25 cellular contexts compared by ENCODE assay signal in genomic region chr2:197148401-197148800, GRCh38.
A peak's percentile ranks its signal among the peaks of the same experiment; 100 is the strongest.
DNase-seq lines count a peak whose midpoint lies in the region; ATAC-seq and TF ChIP-seq lines count a peak whose summit lies in the region.
"Had no signal": no experiment of that assay in that cellular context is flagged by ENCODE, and none has a peak within 500 bp of the region (broad histone marks: within the 10 kb centered on the region; RNA-seq: fewer than 3 reads in every experiment).

No MANE protein-coding gene starts in this region.

- H3K4me1 Mint-ChIP-seq in activated T-cell treated with anti-CD3 and anti-CD28 coated beads, Interleukin-2, amount 50 U/mL, for 24 hours (ENCODE audit: low read depth), result peaks cover 83% of the 10 kb centered on the region
- peaks cover 81% of the 10 kb centered on the region for H3K4me1 Mint-ChIP-seq in central memory CD8-positive, alpha-beta T cell
- H3K4me1 Mint-ChIP-seq in stimulated activated naive B cell treated with anti-CD40 and anti-IgM and Interleukin-4, amounts not matched to agents 10 μg/mL and 1 μg/mL and 100 μg/mL, for 72 hours, result peaks cover 47 to 83% of the 10 kb centered on the region in 2 donors

- peaks cover 48% of the 10 kb centered on the region for H3K36me3 Mint-ChIP-seq in activated T-cell treated with anti-CD3 and anti-CD28 coated beads, Interleukin-2, amount 50 U/mL, for 24 hours (ENCODE audit: low read depth)
- H3K36me3 Mint-ChIP-seq in central memory CD8-positive, alpha-beta T cell (ENCODE audit: insufficient read depth), result peaks cover 24% of the 10 kb centered on the region
- H3K36me3 Mint-ChIP-seq in stimulated activated naive B cell treated with anti-CD40 and anti-IgM and Interleukin-4, amounts not matched to agents 10 μg/mL and 1 μg/mL and 100 μg/mL, for 72 hours, result peaks cover 19 to 48% of the 10 kb centered on the region in 2 donors

- no peak for TF ChIP-seq CTCF in OCI-LY1 (IDR thresholded peaks at IDR 0.05; ENCODE audit: low read length)

- H3K9ac ChIP-seq in OCI-LY1 (ENCODE audit: low read length), result no peak overlapping the region

- H3K79me2 ChIP-seq in OCI-LY1 (ENCODE audit: insufficient read depth, low read length), result 0 out of 2 replicates have a peak, but pooled peaks cover 4% of the 10 kb centered on the region

- H3F3A ChIP-seq in OCI-LY1 (ENCODE audit: insufficient read depth, low read length), result peaks cover 13% of the 10 kb centered on the region

- H3K4me3 Mint-ChIP-seq in activated T-cell treated with anti-CD3 and anti-CD28 coated beads, Interleukin-2, amount 50 U/mL, for 24 hours, result no peak overlapping the region
- H3K4me3 Mint-ChIP-seq in central memory CD8-positive, alpha-beta T cell, result no peak overlapping the region
- H3K4me3 Mint-ChIP-seq in stimulated activated naive B cell treated with anti-CD40 and anti-IgM and Interleukin-4, amounts not matched to agents 10 μg/mL and 1 μg/mL and 100 μg/mL, for 72 hours, result no peak overlapping the region
- H3K4me3 Mint-ChIP-seq: activated CD4-positive, alpha-beta T cell treated with anti-CD3 and anti-CD28 coated beads, Interleukin-2, amount 10 ng/mL, durations not matched to agents 7 days and 5 days; activated naive CD4-positive, alpha-beta T cell treated with anti-CD3 and anti-CD28 coated beads for 36 hours; GM23338; HFFc6; neural crest cell had no signal

- no peak overlapping the region for H3K4me3 ChIP-seq in OCI-LY1 (ENCODE audit: low read depth, low read length, poor library complexity, severe bottlenecking)
- H3K4me3 ChIP-seq: GM23338, lower lobe of right lung, mucosa of descending colon, ovary, upper lobe of left lung had no signal

- H4K20me1 ChIP-seq in OCI-LY1 (ENCODE audit: insufficient read depth, low read length), result no peaks in the 10 kb centered on the region

- peaks cover 16% of the 10 kb centered on the region; the same call in 1 of the 2 replicates for H3K36me3 ChIP-seq in OCI-LY1 (ENCODE audit: insufficient read depth, low read length)
- H3K36me3 ChIP-seq: lower lobe of right lung, ovary, upper lobe of left lung had no signal

- H3K27me3 Mint-ChIP-seq in activated T-cell treated with anti-CD3 and anti-CD28 coated beads, Interleukin-2, amount 50 U/mL, for 24 hours, result no peaks in the 10 kb centered on the region
- H3K27me3 Mint-ChIP-seq in central memory CD8-positive, alpha-beta T cell, result no peaks in the 10 kb centered on the region
- no peaks in the 10 kb centered on the region for H3K27me3 Mint-ChIP-seq in stimulated activated naive B cell treated with anti-CD40 and anti-IgM and Interleukin-4, amounts not matched to agents 10 μg/mL and 1 μg/mL and 100 μg/mL, for 72 hours
- H3K27me3 Mint-ChIP-seq: activated CD4-positive, alpha-beta T cell treated with anti-CD3 and anti-CD28 coated beads, Interleukin-2, amount 10 ng/mL, durations not matched to agents 7 days and 5 days; IgD-negative memory B cell had no signal

- no peak overlapping the region for H3K4me2 ChIP-seq in OCI-LY1 (ENCODE audit: low read length)
- H3K4me2 ChIP-seq: GM23338 had no signal

- H3K9me3 ChIP-seq in OCI-LY1 (ENCODE audit: low read length), result no peaks in the 10 kb centered on the region
- H3K9me3 ChIP-seq: lower lobe of right lung, mucosa of descending colon, ovary, upper lobe of left lung had no signal

- no peak for ATAC-seq in central memory CD8-positive, alpha-beta T cell (replicated peaks; ENCODE audit: extremely low read depth, poor library complexity, severe bottlenecking)
- no peak for ATAC-seq in stimulated activated naive B cell treated with anti-CD40 and anti-IgM and Interleukin-4, amounts not matched to agents 10 μg/mL and 1 μg/mL and 100 μg/mL, for 72 hours (replicated peaks)
- ATAC-seq in GM18511 (IDR thresholded peaks at IDR 0.05; ENCODE audit: unreplicated experiment) (no peak), HG02610 (IDR thresholded peaks at IDR 0.05; ENCODE audit: unreplicated experiment) (no peak)
- ATAC-seq: GM23338, lower lobe of right lung had no signal

- H3K9me2 ChIP-seq in OCI-LY1 (ENCODE audit: low read depth, low read length), result no peaks in the 10 kb centered on the region

- H2AFZ ChIP-seq in OCI-LY1 (ENCODE audit: low read length), result no peak overlapping the region
- H2AFZ ChIP-seq: GM23338 had no signal

- peak overlapping the region; percentile 100 for H3K27ac ChIP-seq in OCI-LY1 (ENCODE audit: low read depth, low read length, poor library complexity, severe bottlenecking)
- H3K27ac ChIP-seq: lower lobe of right lung, ovary, upper lobe of left lung had no signal

- no peaks in the 10 kb centered on the region for H3K9me3 Mint-ChIP-seq in activated T-cell treated with anti-CD3 and anti-CD28 coated beads, Interleukin-2, amount 50 U/mL, for 24 hours
- H3K9me3 Mint-ChIP-seq in central memory CD8-positive, alpha-beta T cell, result no peaks in the 10 kb centered on the region
- peaks cover 3 to 4% of the 10 kb centered on the region in 2 donors for H3K9me3 Mint-ChIP-seq in stimulated activated naive B cell treated with anti-CD40 and anti-IgM and Interleukin-4, amounts not matched to agents 10 μg/mL and 1 μg/mL and 100 μg/mL, for 72 hours
- H3K9me3 Mint-ChIP-seq: activated CD4-positive, alpha-beta T cell treated with anti-CD3 and anti-CD28 coated beads, Interleukin-2, amount 10 ng/mL, durations not matched to agents 7 days and 5 days; activated naive CD4-positive, alpha-beta T cell treated with anti-CD3 and anti-CD28 coated beads for 36 hours; GM23338; HFFc6; IgD-negative memory B cell had no signal

- peak overlapping the region; percentile 86 for H3K27ac Mint-ChIP-seq in activated T-cell treated with anti-CD3 and anti-CD28 coated beads, Interleukin-2, amount 50 U/mL, for 24 hours
- H3K27ac Mint-ChIP-seq in central memory CD8-positive, alpha-beta T cell (ENCODE audit: low read depth), result peak overlapping the region; percentile 36
- H3K27ac Mint-ChIP-seq in stimulated activated naive B cell treated with anti-CD40 and anti-IgM and Interleukin-4, amounts not matched to agents 10 μg/mL and 1 μg/mL and 100 μg/mL, for 72 hours, result peak overlapping the region; percentile 67
- H3K27ac Mint-ChIP-seq: activated CD4-positive, alpha-beta T cell treated with anti-CD3 and anti-CD28 coated beads, Interleukin-2, amount 10 ng/mL, durations not matched to agents 7 days and 5 days; GM23338; HFFc6 had no signal

- no peak for DNase-seq in activated T-cell treated with anti-CD3 and anti-CD28 coated beads, Interleukin-2, amount 50 U/mL, for 24 hours
- no peak for DNase-seq in activated T-cell treated with anti-CD3 and anti-CD28 coated beads for 4 hours
- no peak for DNase-seq in central memory CD8-positive, alpha-beta T cell (ENCODE audit: low spot score in 2 of 2)
- DNase-seq in stimulated activated naive B cell treated with anti-CD40 and anti-IgM and Interleukin-4, amounts not matched to agents 10 μg/mL and 1 μg/mL and 100 μg/mL, for 72 hours, result no peak
- no peak for DNase-seq in activated CD4-positive, alpha-beta T cell treated with anti-CD3 and anti-CD28 coated beads for 1 hour
- DNase-seq: activated CD4-positive, alpha-beta T cell treated with anti-CD3 and anti-CD28 coated beads, Interleukin-2, amount 10 ng/mL, durations not matched to agents 7 days and 5 days; activated naive CD4-positive, alpha-beta T cell treated with anti-CD3 and anti-CD28 coated beads for 36 hours; HFFc6; hippocampal formation; lower lobe of right lung; NCI-H1092; NCI-H187; NCI-H446 treated with DMSO at 0.1 percent for 48 hours; NCI-H82; ovary; stimulated activated CD4-positive, alpha-beta T cell treated with anti-CD3 and anti-CD28 coated beads, Interleukin-4, amount 100 ng/mL, for 4 hours; substantia nigra; upper lobe of left lung had no signal

- peaks cover 87% of the 10 kb centered on the region for H3K4me1 ChIP-seq in OCI-LY1 (ENCODE audit: insufficient read depth, low read length, severe bottlenecking)

- no peaks in the 10 kb centered on the region for H3K27me3 ChIP-seq in OCI-LY1 (ENCODE audit: insufficient read depth, low read length)
- H3K27me3 ChIP-seq: ovary, upper lobe of left lung had no signal

Comparison
In these comparisons a context has a peak if more than half of its experiments do, and no peak if none do; other contexts are left out.
1. H3K27ac Mint-ChIP-seq: peak in every context shown above with its lines; median percentile 86 in activated T-cell treated with anti-CD3 and anti-CD28 coated beads, Interleukin-2, amount 50 U/mL, for 24 hours; 67 in stimulated activated naive B cell treated with anti-CD40 and anti-IgM and Interleukin-4, amounts not matched to agents 10 μg/mL and 1 μg/mL and 100 μg/mL, for 72 hours; 36 in central memory CD8-positive, alpha-beta T cell.